ENCODE assay signal across 1 cellular context in the genomic region with DNA sequence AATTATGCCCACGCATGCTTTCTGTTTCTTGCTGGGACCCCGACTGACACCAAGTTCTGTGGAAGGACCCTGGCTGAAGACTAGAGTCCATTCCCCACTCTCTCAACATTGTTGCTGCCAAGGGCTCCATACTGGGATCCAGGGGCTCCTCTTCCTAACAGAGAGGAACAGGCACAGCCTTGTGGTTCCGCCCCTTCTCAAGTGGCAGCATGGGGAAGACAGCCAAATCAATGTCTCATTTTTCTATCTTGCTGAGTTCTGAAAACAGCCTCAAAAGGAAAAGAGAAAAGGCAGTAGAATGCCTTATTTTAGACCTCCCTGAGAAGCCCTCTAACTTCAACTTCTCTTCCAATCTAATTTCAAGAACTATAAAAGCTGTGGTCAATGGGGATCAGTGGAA.
TF ChIP-seq lines count a peak whose summit lies in the region.

No MANE protein-coding gene starts in this region.

TF ChIP-seq in GM23338, 12 proteins besides CTCF, POLR2A, EP300 and RAD21 (continued from another document):
- TF ChIP-seq ETS1 (IDR thresholded peaks at IDR 0.05): no peak
- TF ChIP-seq POLR2AphosphoS5 (IDR thresholded peaks at IDR 0.05; ENCODE audit: low read depth): no peak
- TF ChIP-seq NANOG (IDR thresholded peaks at IDR 0.05; ENCODE audit: borderline replicate concordance): no peak
- TF ChIP-seq ZNF114 (CRISPR knock-in tag; IDR thresholded peaks at IDR 0.05): no peak
- TF ChIP-seq EZH2 (IDR thresholded peaks at IDR 0.05; ENCODE audit: low read depth, unreplicated experiment): no peak
- no peak for TF ChIP-seq EZH2phosphoT487 (IDR thresholded peaks at IDR 0.05; ENCODE audit: unreplicated experiment)
- no peak for TF ChIP-seq ZNF331 (CRISPR knock-in tag; IDR thresholded peaks at IDR 0.05; ENCODE audit: low read depth)
